ENCODE assay signal across 13 cellular contexts in genomic region chr1:154148787-154149186, GRCh38. TPM values are rescaled to one million over a fixed set of nuclear protein-coding genes. Genes with fewer than 3 reads are reported as not detected.
DNase-seq lines count a peak whose midpoint lies in the region; ATAC-seq and TF ChIP-seq lines count a peak whose summit lies in the region.
"Had no signal": no experiment of that assay in that cellular context is flagged by ENCODE, and none has a peak within 500 bp of the region (broad histone marks: within the 10 kb centered on the region; RNA-seq: fewer than 3 reads in every experiment).

No MANE protein-coding gene starts in this region.

- 75 to 87% (median 82%) methylated on average over 3 of the region's 3 CpGs for WGBS in psoas muscle, 3 donors

- H3K4me3 ChIP-seq in choroid plexus epithelial cell (ENCODE audit: low read depth, low read length) (no peak overlapping the region), ascending aorta (no peak overlapping the region), psoas muscle (no peak overlapping the region)

- H3K4me1 ChIP-seq in ascending aorta (peaks cover 4 to 7% of the 10 kb centered on the region in 2 donors), psoas muscle (peaks cover 10% of the 10 kb centered on the region)

- H3K4me3 Mint-ChIP-seq in activated naive CD8-positive, alpha-beta T cell treated with anti-CD3 and anti-CD28 coated beads, Interleukin-2, amount 50 U/mL, for 24 hours = no peak overlapping the region
- no peak overlapping the region for H3K4me3 Mint-ChIP-seq in activated naive CD8-positive, alpha-beta T cell treated with anti-CD3 and anti-CD28 coated beads for 36 hours

- peaks cover 1% of the 10 kb centered on the region for H3K36me3 Mint-ChIP-seq in activated naive CD8-positive, alpha-beta T cell treated with anti-CD3 and anti-CD28 coated beads, Interleukin-2, amount 50 U/mL, for 24 hours (ENCODE audit: low read depth)
- H3K36me3 Mint-ChIP-seq in activated naive CD8-positive, alpha-beta T cell treated with anti-CD3 and anti-CD28 coated beads for 36 hours = peaks cover 2% of the 10 kb centered on the region

- H3K36me3 ChIP-seq in ascending aorta (no peaks in the 10 kb centered on the region), psoas muscle (ENCODE audit: insufficient read depth in 1 of 2, low read depth in 1 of 2) (no peaks in the 10 kb centered on the region)

- H3K27me3 Mint-ChIP-seq in activated naive CD8-positive, alpha-beta T cell treated with anti-CD3 and anti-CD28 coated beads, Interleukin-2, amount 50 U/mL, for 24 hours = no peaks in the 10 kb centered on the region
- no peaks in the 10 kb centered on the region for H3K27me3 Mint-ChIP-seq in activated naive CD8-positive, alpha-beta T cell treated with anti-CD3 and anti-CD28 coated beads for 36 hours

- H3K27ac ChIP-seq in ascending aorta (no peak overlapping the region), psoas muscle (no peak overlapping the region)

- ATAC-seq in activated naive CD8-positive, alpha-beta T cell treated with anti-CD3 and anti-CD28 coated beads, Interleukin-2, amount 50 U/mL, for 24 hours = peak; percentile 28
- no peak for ATAC-seq in psoas muscle
- ATAC-seq: Right ventricle myocardium inferior had no signal

- peak overlapping the region; percentile 17 for H3K27ac Mint-ChIP-seq in activated naive CD8-positive, alpha-beta T cell treated with anti-CD3 and anti-CD28 coated beads, Interleukin-2, amount 50 U/mL, for 24 hours
- H3K27ac Mint-ChIP-seq in activated naive CD8-positive, alpha-beta T cell treated with anti-CD3 and anti-CD28 coated beads for 36 hours = no peak overlapping the region

- H3K27me3 ChIP-seq in ascending aorta = no peaks in the 10 kb centered on the region
- no peaks in the 10 kb centered on the region for H3K27me3 ChIP-seq in psoas muscle (ENCODE audit: insufficient read depth in 3 of 3, low read length in 2 of 3)

- TF ChIP-seq CTCF in choroid plexus epithelial cell (conservative IDR thresholded peaks at IDR 0.05; ENCODE audit: low read depth, low read length) (no peak), ascending aorta (IDR thresholded peaks at IDR 0.05) (no peak), psoas muscle (IDR thresholded peaks at IDR 0.05) (no peak)

- H3K4me1 Mint-ChIP-seq in activated naive CD8-positive, alpha-beta T cell treated with anti-CD3 and anti-CD28 coated beads, Interleukin-2, amount 50 U/mL, for 24 hours = peaks cover 9% of the 10 kb centered on the region
- peaks cover 9% of the 10 kb centered on the region for H3K4me1 Mint-ChIP-seq in activated naive CD8-positive, alpha-beta T cell treated with anti-CD3 and anti-CD28 coated beads for 36 hours

- no peaks in the 10 kb centered on the region for H3K9me3 ChIP-seq in ascending aorta
- H3K9me3 ChIP-seq in psoas muscle = no peaks in the 10 kb centered on the region

- H3K9me3 Mint-ChIP-seq in activated naive CD8-positive, alpha-beta T cell treated with anti-CD3 and anti-CD28 coated beads, Interleukin-2, amount 50 U/mL, for 24 hours = no peaks in the 10 kb centered on the region
- no peaks in the 10 kb centered on the region for H3K9me3 Mint-ChIP-seq in activated naive CD8-positive, alpha-beta T cell treated with anti-CD3 and anti-CD28 coated beads for 36 hours

- DNase-seq in activated naive CD8-positive, alpha-beta T cell treated with anti-CD3 and anti-CD28 coated beads, Interleukin-2, amount 50 U/mL, for 24 hours = no peak
- DNase-seq in activated naive CD8-positive, alpha-beta T cell treated with anti-CD3 and anti-CD28 coated beads for 36 hours = no peak
- peak; percentile 5 for DNase-seq in NOMO-1 treated with dmso at 0.1 percent for 144 hours (lab: John Stamatoyannopoulos, UW; ENCODE audit: unreplicated experiment)
- peak; percentile 54 for DNase-seq in choroid plexus epithelial cell (ENCODE audit: low read depth)
- DNase-seq in ascending aorta (ENCODE audit: low spot score in 2 of 2) = no peak
- no peak for DNase-seq in psoas muscle
- no peak for DNase-seq in mesenteric fat pad (ENCODE audit: low spot score)
- DNase-seq in GOT3 (lab: John Stamatoyannopoulos, UW) = no peak
- DNase-seq: activated gamma-delta T cell treated with Interleukin-2 at 50 U/mL for 16 hours, midbrain, posterior cingulate gyrus had no signal

- intact Hi-C loops in ascending aorta (cut with DNase I) = no loop called here
- intact Hi-C loops in psoas muscle (cut with DNase I) = no loop called here

RNA-seq across cellular contexts. Expression of gene NUP210L, which starts 6.1 kb away (rescaled TPM):
- total RNA-seq in activated naive CD8-positive, alpha-beta T cell treated with anti-CD3 and anti-CD28 coated beads for 36 hours = under 1 TPM in 1 of 2 experiments, not detected in 1; 0.04 TPM
- total RNA-seq in ascending aorta (not detected), psoas muscle (1 to 10 TPM in 1 of 4 donors, under 1 TPM in 3; 0.05 to 3.0 (median 0.26) TPM), mesenteric fat pad (not detected)
- polyA plus RNA-seq in psoas muscle = under 1 TPM in 1 of 3 donors, not detected in 2; 0.01 TPM
- total RNA-seq: M059J had no signal

RNA-seq across cellular contexts. Expression of gene TPM3, which starts 43.1 kb away (rescaled TPM):
- 100 to 1,000 TPM; 725 to 753 TPM for total RNA-seq in activated naive CD8-positive, alpha-beta T cell treated with anti-CD3 and anti-CD28 coated beads for 36 hours
- 254 TPM for total RNA-seq in ascending aorta
- 1,000 to 10,000 TPM; 2,192 to 3,898 (median 3,031) TPM for total RNA-seq in psoas muscle
- 1,000 to 10,000 TPM; 1,778 to 2,728 (median 2,516) TPM for polyA plus RNA-seq in psoas muscle
- total RNA-seq in mesenteric fat pad = 294 TPM

RNA-seq across cellular contexts. Expression of gene CFAP141, which starts 57.3 kb away (rescaled TPM):
- total RNA-seq in activated naive CD8-positive, alpha-beta T cell treated with anti-CD3 and anti-CD28 coated beads for 36 hours = not detected
- total RNA-seq in ascending aorta = not detected
- total RNA-seq in psoas muscle = not detected
- polyA plus RNA-seq in psoas muscle = not detected
- not detected for total RNA-seq in mesenteric fat pad
- total RNA-seq: M059J, Right ventricle myocardium inferior had no signal

Comparison
In these comparisons a context has a peak if more than half of its experiments do, and no peak if none do; other contexts are left out.
1. DNase-seq: peak in NOMO-1 treated with dmso at 0.1 percent for 144 hours (single experiment) and choroid plexus epithelial cell (single experiment); none in activated naive CD8-positive, alpha-beta T cell treated with anti-CD3 and anti-CD28 coated beads, Interleukin-2, amount 50 U/mL, for 24 hours (single experiment), activated naive CD8-positive, alpha-beta T cell treated with anti-CD3 and anti-CD28 coated beads for 36 hours (single experiment), ascending aorta (0 of 2), psoas muscle (0 of 2), mesenteric fat pad (single experiment) and GOT3 (single experiment).